10 cellular contexts compared by ENCODE assay signal in the genomic region with DNA sequence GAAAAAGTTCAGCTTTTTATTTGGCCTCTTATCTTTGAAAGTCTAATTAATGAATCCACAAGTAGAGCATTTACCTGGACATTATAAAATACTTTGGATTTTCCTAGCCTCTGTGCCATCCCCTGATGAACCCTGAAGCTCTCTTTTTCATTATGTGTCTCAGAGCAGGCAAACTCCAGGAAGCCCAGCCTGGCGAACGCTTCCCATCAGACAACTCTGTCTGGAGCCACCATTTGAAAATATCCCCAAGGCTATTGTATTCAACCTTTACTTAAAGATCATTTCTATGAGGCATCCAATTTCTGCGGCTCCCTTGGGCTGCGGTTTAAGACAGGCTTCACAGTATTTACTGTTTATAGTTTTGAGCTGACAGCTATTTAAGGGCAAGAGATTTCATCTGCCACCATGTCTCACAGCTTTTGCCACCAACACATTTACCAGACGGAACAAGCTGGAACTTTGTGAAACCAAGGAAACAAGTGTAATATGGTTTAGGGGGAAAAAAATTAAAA.
DNase-seq lines count a peak whose midpoint lies in the region; ATAC-seq, FAIRE-seq and TF ChIP-seq lines count a peak whose summit lies in the region.
"Had no signal": no experiment of that assay in that cellular context is flagged by ENCODE, and none has a peak within 500 bp of the region (broad histone marks: within the 10 kb centered on the region; RNA-seq: fewer than 3 reads in every experiment).

No MANE protein-coding gene starts in this region.

- FAIRE-seq in H54 (lab: Jason Lieb, UNC), result no peak

- no peaks in the 10 kb centered on the region for H3K36me3 Mint-ChIP-seq in stimulated activated effector memory CD8-positive, alpha-beta T cell treated with anti-CD3 and anti-CD28 coated beads, Interleukin-12 subunit alpha, Interleukin-12 subunit beta, amount 100 ng/mL, for 72 hours
- no peaks in the 10 kb centered on the region for H3K36me3 Mint-ChIP-seq in stimulated activated naive B cell treated with anti-CD40 and anti-IgM and Interleukin-4, amounts not matched to agents 10 μg/mL and 1 μg/mL and 100 μg/mL, for 72 hours
- H3K36me3 Mint-ChIP-seq in activated CD4-positive, alpha-beta T cell treated with anti-CD3 and anti-CD28 coated beads, Interleukin-2, amount 10 ng/mL, durations not matched to agents 7 days and 5 days (ENCODE audit: low read depth), result no peaks in the 10 kb centered on the region

- H3K27me3 ChIP-seq in HUES6 (ENCODE audit: control insufficient read depth, insufficient read depth, low read length) (peaks cover 11% of the 10 kb centered on the region; the same call in 1 of the 2 replicates), mammary epithelial cell (ENCODE audit: insufficient read depth, low read length) (no peaks in the 10 kb centered on the region), left lung (peaks cover 0 to 13% of the 10 kb centered on the region in 2 donors)

- no peaks in the 10 kb centered on the region for H4K20me1 ChIP-seq in mammary epithelial cell (ENCODE audit: insufficient read depth, low read length)

- H3K4me3 ChIP-seq in HUES6 (ENCODE audit: low read depth, low read length) (peak overlapping the region; percentile 87), mammary epithelial cell (replicated peaks in 1 of 3; ENCODE audit: insufficient read depth in 1 of 3, low read depth in 2 of 3, low read length in 3 of 3) (no peak overlapping the region), left lung (no peak overlapping the region)

- dilution Hi-C loops in mammary epithelial cell (cut with HindIII; ENCODE audit: low sequenced_read_pairs), result no loop called here

- H2AFZ ChIP-seq in mammary epithelial cell (ENCODE audit: low read depth, low read length), result peak overlapping the region; percentile 93

- 2% methylated on average over 5 of the region's 5 CpGs for WGBS in mammary epithelial cell (ENCODE audit: low coverage, missing lambda C conversion rate)

- H3K4me2 ChIP-seq in mammary epithelial cell (ENCODE audit: insufficient read depth, low read depth, low read length), result peak overlapping the region; percentile 93

- ATAC-seq in left lung, result no peak
- no peak for ATAC-seq in stimulated activated effector memory CD8-positive, alpha-beta T cell treated with anti-CD3 and anti-CD28 coated beads, Interleukin-12 subunit alpha, Interleukin-12 subunit beta, amount 100 ng/mL, for 72 hours
- no peak for ATAC-seq in stimulated activated naive B cell treated with anti-CD40 and anti-IgM and Interleukin-4, amounts not matched to agents 10 μg/mL and 1 μg/mL and 100 μg/mL, for 72 hours (replicated peaks)

- no peaks in the 10 kb centered on the region for H3K9me3 ChIP-seq in HUES6 (ENCODE audit: control insufficient read depth, insufficient read depth, low read depth, low read length)
- no peaks in the 10 kb centered on the region for H3K9me3 ChIP-seq in mammary epithelial cell (replicated peaks; ENCODE audit: insufficient read depth, low read length)
- H3K9me3 ChIP-seq in left lung, result no peaks in the 10 kb centered on the region

- in situ Hi-C loops in mammary epithelial cell (cut with MboI; ENCODE audit: low sequenced_read_pairs in 2 of 2), result no loop called here

- peaks cover 5% of the 10 kb centered on the region for H3K4me1 Mint-ChIP-seq in stimulated activated effector memory CD8-positive, alpha-beta T cell treated with anti-CD3 and anti-CD28 coated beads, Interleukin-12 subunit alpha, Interleukin-12 subunit beta, amount 100 ng/mL, for 72 hours
- peaks cover 0 to 4% of the 10 kb centered on the region in 2 donors for H3K4me1 Mint-ChIP-seq in stimulated activated naive B cell treated with anti-CD40 and anti-IgM and Interleukin-4, amounts not matched to agents 10 μg/mL and 1 μg/mL and 100 μg/mL, for 72 hours
- H3K4me1 Mint-ChIP-seq in activated CD4-positive, alpha-beta T cell treated with anti-CD3 and anti-CD28 coated beads, Interleukin-2, amount 10 ng/mL, durations not matched to agents 7 days and 5 days, result no peaks in the 10 kb centered on the region

- H3K4me1 ChIP-seq in HUES6 (ENCODE audit: control insufficient read depth, insufficient read depth, low read length) (peaks cover 9% of the 10 kb centered on the region), mammary epithelial cell (ENCODE audit: insufficient read depth, low read length) (peaks cover 30% of the 10 kb centered on the region), left lung (peaks cover 6 to 12% of the 10 kb centered on the region in 2 donors)

- TF ChIP-seq POLR2A in H54 (IDR thresholded peaks at IDR 0.05; ENCODE audit: low read depth, low read length), result no peak

- H3K9ac ChIP-seq in HUES6 (ENCODE audit: low read length) (no peak overlapping the region), mammary epithelial cell (ENCODE audit: insufficient read depth, low read length) (peak overlapping the region; percentile 32)

- POLR2A ChIA-PET in activated CD4-positive, alpha-beta T cell treated with anti-CD3 and anti-CD28 coated beads, Interleukin-2, amount 10 ng/mL, durations not matched to agents 7 days and 5 days (lab: Charles Lee), result no interaction called here

- DNase-seq in mammary epithelial cell (peak; percentile 43), left lung (no peak), H54 (ENCODE audit: insufficient read length, low spot score) (no peak)
- DNase-seq in stimulated activated effector memory CD8-positive, alpha-beta T cell treated with anti-CD3 and anti-CD28 coated beads, Interleukin-12 subunit alpha, Interleukin-12 subunit beta, amount 100 ng/mL, for 72 hours (ENCODE audit: low spot score in 2 of 2), result no peak
- no peak for DNase-seq in stimulated activated CD4-positive, alpha-beta T cell treated with anti-CD3 and anti-CD28 coated beads, Interleukin-2, amount 100 ng/mL, for 24 hours
- no peak for DNase-seq in stimulated activated naive B cell treated with anti-CD40 and anti-IgM and Interleukin-4, amounts not matched to agents 10 μg/mL and 1 μg/mL and 100 μg/mL, for 72 hours
- no peak for DNase-seq in activated CD4-positive, alpha-beta T cell treated with anti-CD3 and anti-CD28 coated beads, Interleukin-2, amount 10 ng/mL, durations not matched to agents 7 days and 5 days
- DNase-seq: activated CD4-positive, alpha-beta T cell treated with anti-CD3 and anti-CD28 coated beads, Interleukin-2, amount 50 U/mL, for 1 hour; NCI-H2081 treated with DMSO at 0.1 percent for 48 hours had no signal

- no peak overlapping the region for H3K27ac Mint-ChIP-seq in stimulated activated effector memory CD8-positive, alpha-beta T cell treated with anti-CD3 and anti-CD28 coated beads, Interleukin-12 subunit alpha, Interleukin-12 subunit beta, amount 100 ng/mL, for 72 hours
- no peak overlapping the region for H3K27ac Mint-ChIP-seq in stimulated activated naive B cell treated with anti-CD40 and anti-IgM and Interleukin-4, amounts not matched to agents 10 μg/mL and 1 μg/mL and 100 μg/mL, for 72 hours
- H3K27ac Mint-ChIP-seq in activated CD4-positive, alpha-beta T cell treated with anti-CD3 and anti-CD28 coated beads, Interleukin-2, amount 10 ng/mL, durations not matched to agents 7 days and 5 days, result no peak overlapping the region

- H3K27ac ChIP-seq in HUES6 (ENCODE audit: low read depth, low read length), result no peak overlapping the region
- H3K27ac ChIP-seq in mammary epithelial cell (ENCODE audit: insufficient read depth, low read depth, low read length), result peak overlapping the region; percentile 81
- peak overlapping the region; percentile 43 to 65 for H3K27ac ChIP-seq in left lung

- peaks cover 24 to 37% of the 10 kb centered on the region in 2 donors for H3K27me3 Mint-ChIP-seq in stimulated activated naive B cell treated with anti-CD40 and anti-IgM and Interleukin-4, amounts not matched to agents 10 μg/mL and 1 μg/mL and 100 μg/mL, for 72 hours
- H3K27me3 Mint-ChIP-seq in activated CD4-positive, alpha-beta T cell treated with anti-CD3 and anti-CD28 coated beads, Interleukin-2, amount 10 ng/mL, durations not matched to agents 7 days and 5 days, result peaks cover 21% of the 10 kb centered on the region

- TF ChIP-seq CTCF in mammary epithelial cell (conservative IDR thresholded peaks at IDR 0.05 in 1 of 2, IDR thresholded peaks at IDR 0.05 in 1 of 2; ENCODE audit: extremely low read depth in 1 of 2, insufficient read depth in 1 of 2, low read depth in 1 of 2, low read length in 2 of 2) (no peak), left lung (IDR thresholded peaks at IDR 0.05) (no peak)

- intact Hi-C loops in mammary epithelial cell (cut with micrococcal nuclease), result loop anchor here (10.0 kb wide), 2 partner anchors 181 to 259 kb away; partner anchors contain the start of gene GLI3
- intact Hi-C loops in left lung (cut with DNase I), result no loop called here

- no peaks in the 10 kb centered on the region for H3K9me3 Mint-ChIP-seq in stimulated activated effector memory CD8-positive, alpha-beta T cell treated with anti-CD3 and anti-CD28 coated beads, Interleukin-12 subunit alpha, Interleukin-12 subunit beta, amount 100 ng/mL, for 72 hours
- H3K9me3 Mint-ChIP-seq in stimulated activated naive B cell treated with anti-CD40 and anti-IgM and Interleukin-4, amounts not matched to agents 10 μg/mL and 1 μg/mL and 100 μg/mL, for 72 hours, result peaks cover 2 to 5% of the 10 kb centered on the region in 2 donors
- H3K9me3 Mint-ChIP-seq in activated CD4-positive, alpha-beta T cell treated with anti-CD3 and anti-CD28 coated beads, Interleukin-2, amount 10 ng/mL, durations not matched to agents 7 days and 5 days, result no peaks in the 10 kb centered on the region

- no peaks in the 10 kb centered on the region for H3K36me3 ChIP-seq in HUES6 (ENCODE audit: control insufficient read depth, insufficient read depth, low read length)
- H3K36me3 ChIP-seq in mammary epithelial cell (ENCODE audit: insufficient read depth, low read length), result no peaks in the 10 kb centered on the region
- H3K36me3 ChIP-seq in left lung, result no peaks in the 10 kb centered on the region

- H3K79me2 ChIP-seq in mammary epithelial cell (ENCODE audit: insufficient read depth, low read length), result no peaks in the 10 kb centered on the region

- CTCF ChIA-PET in mammary epithelial cell (lab: Charles Lee; ENCODE audit: low non-redundant PET), result no interaction called here
- CTCF ChIA-PET in activated CD4-positive, alpha-beta T cell treated with anti-CD3 and anti-CD28 coated beads, Interleukin-2, amount 10 ng/mL, durations not matched to agents 7 days and 5 days (lab: Charles Lee), result no interaction called here

- H3K4me3 Mint-ChIP-seq in stimulated activated effector memory CD8-positive, alpha-beta T cell treated with anti-CD3 and anti-CD28 coated beads, Interleukin-12 subunit alpha, Interleukin-12 subunit beta, amount 100 ng/mL, for 72 hours, result peak overlapping the region; percentile 18
- no peak overlapping the region for H3K4me3 Mint-ChIP-seq in stimulated activated naive B cell treated with anti-CD40 and anti-IgM and Interleukin-4, amounts not matched to agents 10 μg/mL and 1 μg/mL and 100 μg/mL, for 72 hours
- H3K4me3 Mint-ChIP-seq in activated CD4-positive, alpha-beta T cell treated with anti-CD3 and anti-CD28 coated beads, Interleukin-2, amount 10 ng/mL, durations not matched to agents 7 days and 5 days, result no peak overlapping the region

- BruUV-seq in mammary epithelial cell (replicated peaks; lab: Mats Ljungman, UMichigan), result TSS peak; percentile 76
